22 cellular contexts compared by ENCODE assay signal in the genomic region with DNA sequence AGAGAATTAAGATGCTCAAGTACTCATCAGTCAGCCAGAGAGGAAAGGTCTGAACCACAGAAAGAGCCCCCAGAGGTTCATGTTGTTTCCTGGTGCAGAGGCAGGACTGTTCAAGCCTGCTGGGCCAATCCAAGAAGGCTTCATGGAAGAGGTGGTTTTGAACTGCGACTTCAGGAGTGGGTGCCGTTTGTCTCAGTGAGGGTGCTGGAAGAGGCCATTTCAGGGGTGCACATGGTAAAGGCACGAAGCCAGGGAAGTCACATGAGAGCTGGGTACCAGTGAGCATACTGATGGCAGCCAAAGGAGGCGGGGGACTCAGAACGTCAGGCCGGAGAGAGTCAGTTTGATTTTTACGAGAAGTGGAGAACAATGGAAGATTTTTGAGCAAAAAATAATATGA. TPM values are rescaled to one million over a fixed set of nuclear protein-coding genes. Genes with fewer than 3 reads are reported as not detected.
DNase-seq lines count a peak whose midpoint lies in the region; ATAC-seq and TF ChIP-seq lines count a peak whose summit lies in the region.
"Had no signal": no experiment of that assay in that cellular context is flagged by ENCODE, and none has a peak within 500 bp of the region (broad histone marks: within the 10 kb centered on the region; RNA-seq: fewer than 3 reads in every experiment).

No MANE protein-coding gene starts in this region.

- ATAC-seq in heart left ventricle (no peak), left cardiac atrium (no peak), right cardiac atrium (no peak), gastrocnemius medialis (no peak), HG03159 (IDR thresholded peaks at IDR 0.05; ENCODE audit: unreplicated experiment) (no peak)
- ATAC-seq: CD8-positive, alpha-beta T cell; effector memory CD8-positive, alpha-beta T cell had no signal

- H3K4me1 ChIP-seq in heart left ventricle (peaks cover 8 to 79% (median 38%) of the 10 kb centered on the region in 12 donors), right cardiac atrium (ENCODE audit: control insufficient read depth, insufficient read depth, low read length) (no peaks in the 10 kb centered on the region), gastrocnemius medialis (no peaks in the 10 kb centered on the region)
- H3K4me1 ChIP-seq: pancreas, SJCRH30 had no signal

- H3K9me3 ChIP-seq in heart left ventricle (no peaks in the 10 kb centered on the region), right cardiac atrium (ENCODE audit: control insufficient read depth, low read length) (no peaks in the 10 kb centered on the region), gastrocnemius medialis (no peaks in the 10 kb centered on the region)
- H3K9me3 ChIP-seq: pancreas, SJCRH30 had no signal

- H3K36me3 ChIP-seq in heart left ventricle (no peaks in the 10 kb centered on the region), gastrocnemius medialis (no peaks in the 10 kb centered on the region)
- H3K36me3 ChIP-seq: pancreas, SJCRH30 had no signal

- H3K27ac ChIP-seq in heart left ventricle, result peak overlapping the region in 10 of 12 donors; percentile 28 to 78 (median 60)
- H3K27ac ChIP-seq in right cardiac atrium (ENCODE audit: low read length), result peak overlapping the region; percentile 45
- peak overlapping the region; percentile 21 to 54 (median 39) for H3K27ac ChIP-seq in gastrocnemius medialis
- H3K27ac ChIP-seq: pancreas, SJCRH30 had no signal

- intact Hi-C loops in heart left ventricle (cut with DNase I), result loop anchor here in 6 of 10 donors (2.0 to 10.0 kb wide), 6 partner anchors 45 to 128 kb away; a partner anchor contains a TSS
- intact Hi-C loops in left cardiac atrium (cut with DNase I), result loop anchor here in 1 of 2 donors (10.0 kb wide), 1 partner anchor 98 kb away; no protein-coding TSS in a partner anchor
- intact Hi-C loops in right cardiac atrium (cut with DNase I), result loop anchor here in 1 of 4 donors (10.0 kb wide), 1 partner anchor 98 kb away; no protein-coding TSS in a partner anchor
- intact Hi-C loops in gastrocnemius medialis (cut with DNase I; ENCODE audit: low total_unique reads), result no loop called here

- H3K27me3 ChIP-seq in heart left ventricle, result peaks cover 0 to 7% (median 0%) of the 10 kb centered on the region in 9 donors
- no peaks in the 10 kb centered on the region for H3K27me3 ChIP-seq in right cardiac atrium (ENCODE audit: control insufficient read depth, insufficient read depth)
- peaks cover 7 to 18% (median 12%) of the 10 kb centered on the region in 3 donors for H3K27me3 ChIP-seq in gastrocnemius medialis
- H3K27me3 ChIP-seq: pancreas, SJCRH30 had no signal

- in situ Hi-C loops in gastrocnemius medialis (cut with MboI; ENCODE audit: low sequenced_read_pairs in 4 of 4), result no loop called here
- in situ Hi-C loops in GM13976 (cut with MboI; ENCODE audit: low sequenced_read_pairs, unreplicated experiment), result no loop called here

- TF ChIP-seq POLR2A in heart left ventricle (IDR thresholded peaks at IDR 0.05) (no peak), gastrocnemius medialis (IDR thresholded peaks at IDR 0.05) (no peak)

- TF ChIP-seq CTCF in heart left ventricle (IDR thresholded peaks at IDR 0.05), result no peak
- TF ChIP-seq CTCF in gastrocnemius medialis (IDR thresholded peaks at IDR 0.05 in 4 of 5, conservative IDR thresholded peaks at IDR 0.05 in 1 of 5), result no peak
- no peak for TF ChIP-seq CTCF in GM13976 (IDR thresholded peaks at IDR 0.05; ENCODE audit: borderline replicate concordance, control extremely low read depth, extremely low read depth, insufficient read depth, missing control alignments)

- no peak overlapping the region for H3K4me3 ChIP-seq in heart left ventricle
- H3K4me3 ChIP-seq in right cardiac atrium (ENCODE audit: low read length), result no peak overlapping the region
- no peak overlapping the region for H3K4me3 ChIP-seq in gastrocnemius medialis
- H3K4me3 ChIP-seq: coronary artery, pancreas, SJCRH30 had no signal

- WGBS in heart left ventricle, 4 donors, result 75 to 79% (median 76%) methylated on average over 7 of the region's 7 CpGs
- WGBS in right cardiac atrium, result 75% methylated on average over 7 of the region's 7 CpGs

- DNase-seq in heart left ventricle, result peak in 1 of 5 donors; percentile 9
- DNase-seq in left cardiac atrium, result no peak
- DNase-seq in right cardiac atrium, result no peak
- no peak for DNase-seq in gastrocnemius medialis
- no peak for DNase-seq in GM13976 (ENCODE audit: low spot score)
- DNase-seq in NCI-H82 treated with DMSO at 0.1 percent for 48 hours (lab: John Stamatoyannopoulos, UW; ENCODE audit: unreplicated experiment), result no peak
- DNase-seq in NCI-H2196 treated with DMSO at 0.1 percent for 48 hours (lab: John Stamatoyannopoulos, UW; ENCODE audit: unreplicated experiment), result no peak
- DNase-seq: activated CD4-positive, alpha-beta T cell treated with anti-CD3 and anti-CD28 coated beads for 4 hours; CD8-positive, alpha-beta T cell; effector memory CD8-positive, alpha-beta T cell; KBM-7; NCI-H1092; NCI-H1694; NCI-H446 treated with DMSO at 0.1 percent for 48 hours; NCI-H774; pancreas; stimulated activated CD4-positive, alpha-beta T cell treated with anti-CD3 and anti-CD28 coated beads, Interleukin-4, amount 100 ng/mL, for 24 hours; T-helper 9 cell had no signal

RNA-seq across cellular contexts. Expression of a gene that starts 55.5 kb away (rescaled TPM):
- total RNA-seq in heart left ventricle (10 to 100 TPM; 17.8 to 71.3 (median 22.6) TPM), left cardiac atrium (10 to 100 TPM; 12.2 to 17.8 TPM), right cardiac atrium (1 to 10 TPM; 6.4 to 8.4 (median 7.3) TPM), gastrocnemius medialis (10 to 100 TPM in 1 of 4 donors, 1 to 10 TPM in 3; 1.9 to 10.5 (median 5.6) TPM)
- polyA plus RNA-seq in heart left ventricle (10 to 100 TPM; 14.4 to 38.2 TPM), right cardiac atrium (3.8 TPM)
- polyA plus RNA-seq: neural cell had no signal
